In the genomic region with DNA sequence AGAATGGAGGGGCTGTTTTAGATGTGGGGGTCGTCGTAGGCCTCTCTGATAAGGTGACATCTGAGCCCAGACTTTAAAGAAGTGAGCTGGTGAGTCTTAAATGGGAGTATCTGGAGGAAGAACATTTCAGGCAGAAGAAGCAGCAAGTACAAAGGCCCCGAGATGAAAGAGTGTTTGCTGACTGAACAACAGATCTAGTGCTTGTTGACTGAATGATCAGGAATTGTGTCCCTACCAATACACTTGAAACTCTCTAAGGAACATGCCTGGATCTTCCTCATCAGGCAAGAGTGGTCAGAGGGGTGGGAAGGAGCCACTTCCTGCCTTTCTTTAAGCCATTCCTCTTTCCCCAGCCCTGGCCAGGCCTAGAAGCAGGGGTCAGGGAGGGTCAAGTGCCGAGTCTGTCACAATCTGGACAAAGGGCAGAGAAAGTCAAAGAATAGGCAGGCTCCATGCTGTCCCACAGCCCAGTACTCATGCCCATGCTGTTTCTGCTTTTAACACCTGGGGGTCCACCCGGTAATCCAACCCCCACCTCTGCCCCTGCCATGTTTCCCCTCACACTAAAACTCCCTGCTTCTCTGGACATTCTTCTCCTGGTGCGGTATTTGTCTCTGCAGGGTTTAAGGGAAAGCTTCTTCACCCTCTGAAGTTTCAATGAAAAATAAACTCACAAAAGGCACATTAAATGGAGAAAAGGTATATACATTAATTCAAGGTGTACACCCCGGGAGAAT, we compare ENCODE assay signal across 15 cellular contexts. TPM values are rescaled to one million over a fixed set of nuclear protein-coding genes. Genes with fewer than 3 reads are reported as not detected.
A peak's percentile ranks its signal among the peaks of the same experiment; 100 is the strongest.
DNase-seq lines count a peak whose midpoint lies in the region; ATAC-seq and TF ChIP-seq lines count a peak whose summit lies in the region.
"Had no signal": no experiment of that assay in that cellular context is flagged by ENCODE, and none has a peak within 500 bp of the region (broad histone marks: within the 10 kb centered on the region; RNA-seq: fewer than 3 reads in every experiment).

No MANE protein-coding gene starts in this region.

- H3K4me3 Mint-ChIP-seq in nephron = peak overlapping the region in 2 of 3 experiments; percentile 20 to 38
- H3K4me3 Mint-ChIP-seq: central memory CD8-positive, alpha-beta T cell; naive thymus-derived CD4-positive, alpha-beta T cell had no signal

- whole genome bisulfite sequencing in adrenal gland, 4 donors = 81 to 86% (median 85%) methylated on average over 7 of the region's 7 CpGs
- WGBS in tibial nerve, 2 donors = 81 to 85% methylated on average over 7 of the region's 7 CpGs

- peak in 1 of 2 donors; percentile 30 for TF ChIP-seq EP300 in tibial nerve (IDR thresholded peaks at IDR 0.05)

- TF ChIP-seq POLR2A in adrenal gland (IDR thresholded peaks at IDR 0.05) = no peak
- TF ChIP-seq POLR2A in tibial nerve (IDR thresholded peaks at IDR 0.05) = no peak

- H3K27me3 Mint-ChIP-seq in nephron (ENCODE audit: low read depth) = peaks cover 20% of the 10 kb centered on the region

- H3K27ac Mint-ChIP-seq in nephron = peak overlapping the region; percentile 47 to 69 (median 68)
- H3K27ac Mint-ChIP-seq: naive thymus-derived CD4-positive, alpha-beta T cell had no signal

- DNase-seq in adrenal gland = peak; percentile 32 to 66 (median 50)
- peak; percentile 33 for DNase-seq in left cardiac atrium
- DNase-seq in tibial nerve (ENCODE audit: low spot score in 2 of 2) = peak in 1 of 2 donors; percentile 50
- no peak for DNase-seq in A172 (ENCODE audit: low spot score)
- DNase-seq: activated CD4-positive, alpha-beta T cell treated with anti-CD3 and anti-CD28 coated beads for 48 hours; activated naive CD4-positive, alpha-beta T cell treated with Interleukin-2 at 50 U/mL for 16 hours; naive thymus-derived CD4-positive, alpha-beta T cell; NCI-H1092 treated with DMSO at 0.1 percent for 48 hours; NCI-H510A treated with DMSO at 0.1 percent for 48 hours had no signal

- H3K4me1 ChIP-seq in adrenal gland (replicated peaks in 1 of 2) = peaks cover 31 to 69% of the 10 kb centered on the region in 2 donors
- H3K4me1 ChIP-seq in tibial nerve = peaks cover 0 to 67% (median 19%) of the 10 kb centered on the region in 4 donors

- H3K4me1 Mint-ChIP-seq in nephron = peaks cover 40% of the 10 kb centered on the region
- H3K4me1 Mint-ChIP-seq: central memory CD8-positive, alpha-beta T cell had no signal

- ATAC-seq in left cardiac atrium (peak in 1 of 2 donors; percentile 3), GM18520 (IDR thresholded peaks at IDR 0.05; ENCODE audit: unreplicated experiment) (no peak), HG03342 (IDR thresholded peaks at IDR 0.05; ENCODE audit: unreplicated experiment) (no peak)
- ATAC-seq: naive thymus-derived CD4-positive, alpha-beta T cell had no signal

- H3K27me3 ChIP-seq in adrenal gland (no peaks in the 10 kb centered on the region), tibial nerve (no peaks in the 10 kb centered on the region)
- H3K27me3 ChIP-seq: suprapubic skin had no signal

- H3K36me3 Mint-ChIP-seq in nephron (ENCODE audit: low read depth) = no peaks in the 10 kb centered on the region
- H3K36me3 Mint-ChIP-seq: naive thymus-derived CD4-positive, alpha-beta T cell had no signal

- no peaks in the 10 kb centered on the region for H3K9me3 Mint-ChIP-seq in nephron
- H3K9me3 Mint-ChIP-seq: central memory CD8-positive, alpha-beta T cell had no signal

- H3K27ac ChIP-seq in adrenal gland = peak overlapping the region in 4 of 5 donors; percentile 41 to 87 (median 66)
- peak overlapping the region in 3 of 4 donors; percentile 71 to 79 (median 72) for H3K27ac ChIP-seq in tibial nerve
- H3K27ac ChIP-seq: suprapubic skin had no signal

- H3K4me3 ChIP-seq in adrenal gland (no peak overlapping the region), tibial nerve (no peak overlapping the region)
- H3K4me3 ChIP-seq: skin epidermis, suprapubic skin had no signal

- TF ChIP-seq CTCF in adrenal gland (IDR thresholded peaks at IDR 0.05) (no peak), nephron (IDR thresholded peaks at IDR 0.05; ENCODE audit: unreplicated experiment in 3 of 3) (no peak), tibial nerve (IDR thresholded peaks at IDR 0.05) (no peak)

- H3K9me3 ChIP-seq in adrenal gland (replicated peaks in 1 of 3) = no peaks in the 10 kb centered on the region
- no peaks in the 10 kb centered on the region for H3K9me3 ChIP-seq in tibial nerve
- H3K9me3 ChIP-seq: suprapubic skin had no signal

- intact Hi-C loops in adrenal gland (cut with DNase I) = no loop called here
- intact Hi-C loops in left cardiac atrium (cut with DNase I) = no loop called here

- H3K36me3 ChIP-seq in adrenal gland (replicated peaks in 1 of 2) = no peaks in the 10 kb centered on the region
- no peaks in the 10 kb centered on the region for H3K36me3 ChIP-seq in tibial nerve
- H3K36me3 ChIP-seq: suprapubic skin had no signal

RNA-seq across cellular contexts. Expression of a gene that starts 3.0 kb away (rescaled TPM):
- total RNA-seq in adrenal gland = 10 to 100 TPM; 11.3 to 31.8 (median 18.7) TPM
- polyA plus RNA-seq in adrenal gland = 1 to 10 TPM; 6.9 to 8.5 (median 7.2) TPM
- 10 to 100 TPM in 1 of 2 donors, 1 to 10 TPM in 1; 6.1 to 16.4 TPM for total RNA-seq in left cardiac atrium
- total RNA-seq in tibial nerve = 10 to 100 TPM in 2 of 4 donors, 1 to 10 TPM in 2; 3.7 to 15.3 (median 8.8) TPM
- total RNA-seq in A172 (2014; rRNA removed; shearing (Covaris generic)) = 0.12 and 1.3 TPM in 2 replicates
